ENCODE assay signal across 15 cellular contexts in genomic region chr7:75889223-75889825, GRCh38. TPM values are rescaled to one million over a fixed set of nuclear protein-coding genes. Genes with fewer than 3 reads are reported as not detected.
DNase-seq lines count a peak whose midpoint lies in the region; ATAC-seq and TF ChIP-seq lines count a peak whose summit lies in the region.
"Had no signal": no experiment of that assay in that cellular context is flagged by ENCODE, and none has a peak within 500 bp of the region (broad histone marks: within the 10 kb centered on the region; RNA-seq: fewer than 3 reads in every experiment).

No MANE protein-coding gene starts in this region.

- no peak overlapping the region for H3K56ac ChIP-seq in IMR-90 (ENCODE audit: extremely low read depth, insufficient read depth, low read length)

- TF ChIP-seq RAD21 in IMR-90 (IDR thresholded peaks at IDR 0.05; ENCODE audit: low read length): no peak

- no peak overlapping the region for H3K9ac ChIP-seq in IMR-90 (ENCODE audit: low read depth, low read length)
- no peak overlapping the region for H3K9ac ChIP-seq in parathyroid adenoma
- H3K9ac ChIP-seq: BLaER1 treated with 17β-estradiol and CSF1 and Interleukin-3, amounts not matched to agents 10 nM and 100 nM had no signal

- no peak overlapping the region for H2AK9ac ChIP-seq in IMR-90 (replicated peaks; ENCODE audit: low read depth, low read length, poor library complexity)

- H3K4me1 ChIP-seq in IMR-90 (ENCODE audit: control insufficient read depth, insufficient read depth, low read length) (peaks cover 6% of the 10 kb centered on the region; the same call in 1 of the 2 replicates), parathyroid adenoma (peaks cover 62% of the 10 kb centered on the region)
- H3K4me1 ChIP-seq: prostate gland had no signal

- H2BK20ac ChIP-seq in IMR-90 (ENCODE audit: low read depth, low read length): no peak overlapping the region

- intact Hi-C loops in IMR-90 (cut with micrococcal nuclease) (no loop called here), CD14-positive monocyte (cut with micrococcal nuclease) (no loop called here)

- H3K27me3 Mint-ChIP-seq in brain (no peaks in the 10 kb centered on the region), CD14-positive monocyte (ENCODE audit: low read depth in 3 of 3) (peaks cover 0 to 3% (median 0%) of the 10 kb centered on the region in 3 donors)
- H3K27me3 Mint-ChIP-seq: activated B cell treated with CpG ODN at 0.5 μM for 24 hours had no signal

- H3K18ac ChIP-seq in IMR-90 (ENCODE audit: low read depth, low read length): no peak overlapping the region

- H3K27ac ChIP-seq in IMR-90 (ENCODE audit: insufficient read depth, low read length): no peak overlapping the region
- peak overlapping the region; percentile 85 for H3K27ac ChIP-seq in parathyroid adenoma
- H3K27ac ChIP-seq: left lung had no signal

- peak; percentile 17 for DNase-seq in G401 (ENCODE audit: low spot score)
- DNase-seq in IMR-90: no peak
- no peak for DNase-seq in Ammon's horn (ENCODE audit: low spot score)
- DNase-seq in CD14-positive monocyte (ENCODE audit: low spot score): no peak
- no peak for DNase-seq in OCI-M2 (lab: John Stamatoyannopoulos, UW; ENCODE audit: unreplicated experiment)
- DNase-seq: activated B cell treated with CpG ODN at 0.5 μM for 24 hours; activated naive CD4-positive, alpha-beta T cell treated with anti-CD3 and anti-CD28 coated beads, Interleukin-2, amount 10 ng/mL, durations not matched to agents 7 days and 5 days; left lung; MM.1S; NCI-H2029; NCI-H82 had no signal

- H3K4me2 ChIP-seq in IMR-90 (ENCODE audit: low read depth, low read length) (no peak overlapping the region), parathyroid adenoma (ENCODE audit: low read length) (no peak overlapping the region)
- H3K4me2 ChIP-seq: BLaER1 treated with 17β-estradiol and CSF1 and Interleukin-3, amounts not matched to agents 10 nM and 100 nM had no signal

- peaks cover 10% of the 10 kb centered on the region for H3K9me1 ChIP-seq in IMR-90 (ENCODE audit: insufficient read depth, low read length)

- BruUV-seq in IMR-90 (replicated peaks; lab: Mats Ljungman, UMichigan): no TSS peak

- H3K79me2 ChIP-seq in parathyroid adenoma: peaks cover 4% of the 10 kb centered on the region

- no peak for ATAC-seq in IMR-90 (ENCODE audit: low read depth)

- POLR2A ChIA-PET in IMR-90 (lab: Charles Lee; ENCODE audit: unreplicated experiment): no interaction called here

- H3K36me3 Mint-ChIP-seq in brain: peaks cover 52% of the 10 kb centered on the region
- peaks cover 44 to 51% of the 10 kb centered on the region in 2 donors for H3K36me3 Mint-ChIP-seq in CD14-positive monocyte

- H2AFZ ChIP-seq in IMR-90 (replicated peaks; ENCODE audit: low read length, poor library complexity): peak overlapping the region; percentile 58
- H2AFZ ChIP-seq in parathyroid adenoma: no peak overlapping the region

- no peak overlapping the region for H2BK15ac ChIP-seq in IMR-90 (ENCODE audit: low read depth, low read length)

- H3K4me1 Mint-ChIP-seq in brain: peaks cover 19% of the 10 kb centered on the region
- H3K4me1 Mint-ChIP-seq in CD14-positive monocyte: peaks cover 3% of the 10 kb centered on the region
- H3K4me1 Mint-ChIP-seq: activated B cell treated with CpG ODN at 0.5 μM for 24 hours; activated naive CD4-positive, alpha-beta T cell treated with anti-CD3 and anti-CD28 coated beads, Interleukin-2, amount 10 ng/mL, durations not matched to agents 7 days and 5 days had no signal

- H3K14ac ChIP-seq in IMR-90 (replicated peaks; ENCODE audit: low read depth, low read length): no peak overlapping the region

- no peak overlapping the region for H2AK5ac ChIP-seq in IMR-90 (ENCODE audit: low read depth, low read length)

- H3K4me3 Mint-ChIP-seq in brain (peak overlapping the region in 1 of 5 experiments; percentile 5), CD14-positive monocyte (no peak overlapping the region)
- H3K4me3 Mint-ChIP-seq: activated B cell treated with CpG ODN at 0.5 μM for 24 hours; activated naive CD4-positive, alpha-beta T cell treated with anti-CD3 and anti-CD28 coated beads, Interleukin-2, amount 10 ng/mL, durations not matched to agents 7 days and 5 days had no signal

- WGBS in IMR-90 (ENCODE audit: extremely low coverage in 2 of 2, insufficient read length in 1 of 2), 2 experiments: 83% methylated on average over 1 of the region's 11 CpGs; no CpG with 5 or more reads in 1 of the 2 experiments

- CTCF ChIA-PET in IMR-90 (lab: Yijun Ruan, JAX): no interaction called here

- TF ChIP-seq CTCF in IMR-90 (conservative IDR thresholded peaks at IDR 0.05; ENCODE audit: low read depth, low read length): no peak
- TF ChIP-seq CTCF in brain (conservative IDR thresholded peaks at IDR 0.05): no peak
- TF ChIP-seq CTCF in parathyroid adenoma (IDR thresholded peaks at IDR 0.05): no peak
- TF ChIP-seq CTCF in CD14-positive monocyte (IDR thresholded peaks at IDR 0.05): no peak

- no peak for TF ChIP-seq POLR2A in IMR-90 (IDR thresholded peaks at IDR 0.05; ENCODE audit: low read depth, low read length)

- H3K27me3 ChIP-seq in IMR-90 (ENCODE audit: control insufficient read depth, insufficient read depth, low read length) (no peaks in the 10 kb centered on the region), parathyroid adenoma (ENCODE audit: control insufficient read depth, insufficient read depth, low read length) (no peaks in the 10 kb centered on the region)
- H3K27me3 ChIP-seq: BLaER1 treated with 17β-estradiol and CSF1 and Interleukin-3, amounts not matched to agents 10 nM and 100 nM; left lung had no signal

- H3K4ac ChIP-seq in IMR-90 (ENCODE audit: low read depth, low read length): no peak overlapping the region

- H3K9me3 ChIP-seq in IMR-90 (ENCODE audit: control insufficient read depth, insufficient read depth, low read length) (no peaks in the 10 kb centered on the region), parathyroid adenoma (ENCODE audit: control insufficient read depth, low read length) (no peaks in the 10 kb centered on the region)
- H3K9me3 ChIP-seq: BLaER1 treated with 17β-estradiol and CSF1 and Interleukin-3, amounts not matched to agents 10 nM and 100 nM; left lung; prostate gland had no signal

- H4K20me1 ChIP-seq in IMR-90 (ENCODE audit: insufficient read depth, low read length): peaks cover under 1% of the 10 kb centered on the region; the same call in 1 of the 2 replicates

- H3K36me3 ChIP-seq in IMR-90 (ENCODE audit: control insufficient read depth, insufficient read depth, low read length) (peaks cover 34% of the 10 kb centered on the region), parathyroid adenoma (ENCODE audit: control insufficient read depth, insufficient read depth, low read length) (no peaks in the 10 kb centered on the region)

- no peak overlapping the region for H4K91ac ChIP-seq in IMR-90 (ENCODE audit: insufficient read depth, low read depth, low read length)

- in situ Hi-C loops in G401 (cut with HindIII; ENCODE audit: low sequenced_read_pairs) (no loop called here), IMR-90 (cut with MboI; ENCODE audit: low sequenced_read_pairs) (no loop called here)

- H3K23ac ChIP-seq in IMR-90 (ENCODE audit: low read depth, low read length): no peak overlapping the region

- no peak overlapping the region for H4K8ac ChIP-seq in IMR-90 (ENCODE audit: low read depth in 2 of 2, low read length in 2 of 2)

- peaks cover 0 to 12% of the 10 kb centered on the region in 2 experiments; a peak in 1 of 4 replicates for H3K79me1 ChIP-seq in IMR-90 (ENCODE audit: low read depth in 1 of 2, low read length in 2 of 2)

- H3K27ac Mint-ChIP-seq in brain (peak overlapping the region; percentile 6 to 87 (median 74)), CD14-positive monocyte (peak overlapping the region in 1 of 7 donors; percentile 38)
- H3K27ac Mint-ChIP-seq: activated B cell treated with CpG ODN at 0.5 μM for 24 hours; activated naive CD4-positive, alpha-beta T cell treated with anti-CD3 and anti-CD28 coated beads, Interleukin-2, amount 10 ng/mL, durations not matched to agents 7 days and 5 days had no signal

- no peak overlapping the region for H2BK5ac ChIP-seq in IMR-90 (ENCODE audit: low read depth, low read length, poor library complexity, severe bottlenecking)

- H3K4me3 ChIP-seq in IMR-90 (ENCODE audit: insufficient read depth, low read depth, low read length): no peak overlapping the region
- no peak overlapping the region for H3K4me3 ChIP-seq in parathyroid adenoma (ENCODE audit: low read depth, low read length)
- H3K4me3 ChIP-seq: BLaER1 treated with 17β-estradiol and CSF1 and Interleukin-3, amounts not matched to agents 10 nM and 100 nM; left lung; prostate gland had no signal

- H3K9me3 Mint-ChIP-seq in brain (no peaks in the 10 kb centered on the region), CD14-positive monocyte (no peaks in the 10 kb centered on the region)
- H3K9me3 Mint-ChIP-seq: activated B cell treated with CpG ODN at 0.5 μM for 24 hours; activated naive CD4-positive, alpha-beta T cell treated with anti-CD3 and anti-CD28 coated beads, Interleukin-2, amount 10 ng/mL, durations not matched to agents 7 days and 5 days had no signal

- no peak overlapping the region for H4K5ac ChIP-seq in IMR-90 (ENCODE audit: low read depth, low read length)

- no peak overlapping the region for H2BK120ac ChIP-seq in IMR-90 (ENCODE audit: low read depth, low read length)

- dilution Hi-C loops in IMR-90 (cut with HindIII; ENCODE audit: low sequenced_read_pairs, unreplicated experiment): no loop called here

TF ChIP-seq in IMR-90, 13 proteins besides CTCF, POLR2A, EP300 and RAD21 (continues in another document):
- no peak for TF ChIP-seq RFX5 (IDR thresholded peaks at IDR 0.05; ENCODE audit: low read depth, low read length)

RNA-seq across cellular contexts. Expression of gene RHBDD2, which starts 10.5 kb away (rescaled TPM):
- 27.0 and 28.3 TPM in 2 replicates for total RNA-seq in G401 (2014; rRNA removed; shearing (Covaris generic))
- 9.7 and 10.8 TPM in 2 replicates for total RNA-seq in IMR-90 (2012; rRNA removed)
- polyA plus RNA-seq in IMR-90 (2012; rRNA removed): 42.4 and 47.5 TPM in 2 replicates
- polyA plus RNA-seq in IMR-90 (2012; cell fraction: cytosol; rRNA removed): 41.1 and 59.7 TPM in 2 replicates
- polyA plus RNA-seq in IMR-90 (2012; cell fraction: nucleus; rRNA removed; ENCODE audit: low replicate concordance): 54.6 and 103 TPM in 2 replicates
- polyA plus RNA-seq in brain (ENCODE audit: insufficient read depth, low read depth, low replicate concordance): 367 TPM
- polyA plus RNA-seq in CD14-positive monocyte: 10 to 100 TPM; 53.1 to 54.6 TPM

RNA-seq across cellular contexts. Expression of gene POR, which starts 25.6 kb away (rescaled TPM):
- total RNA-seq in G401 (2014; rRNA removed; shearing (Covaris generic)): 44.1 and 73.3 TPM in 2 replicates
- 25.3 and 25.5 TPM in 2 replicates for total RNA-seq in IMR-90 (2012; rRNA removed)
- 42.2 and 60.4 TPM in 2 replicates for polyA plus RNA-seq in IMR-90 (2012; rRNA removed)
- 31.0 and 59.1 TPM in 2 replicates for polyA plus RNA-seq in IMR-90 (2012; cell fraction: cytosol; rRNA removed)
- 74.8 and 189 TPM in 2 replicates for polyA plus RNA-seq in IMR-90 (2012; cell fraction: nucleus; rRNA removed; ENCODE audit: low replicate concordance)
- 109 TPM for polyA plus RNA-seq in brain (ENCODE audit: insufficient read depth, low read depth, low replicate concordance)
- 100 to 1,000 TPM in 1 of 2 donors, 10 to 100 TPM in 1; 90.5 to 102 TPM for polyA plus RNA-seq in CD14-positive monocyte
